ENCODE assay signal across 1 cellular context in genomic region chr6:116680880-116681672, GRCh38.
TF ChIP-seq lines count a peak whose summit lies in the region.

Gene KPNA5 (plus strand): TSS chr6:116681211. CDS start chr6:116681335, 124 bp downstream.

TF ChIP-seq in HepG2, 621 proteins besides CTCF, POLR2A, EP300 and RAD21 (continued from another document and continues in another):
- TF ChIP-seq, protein P1, sequence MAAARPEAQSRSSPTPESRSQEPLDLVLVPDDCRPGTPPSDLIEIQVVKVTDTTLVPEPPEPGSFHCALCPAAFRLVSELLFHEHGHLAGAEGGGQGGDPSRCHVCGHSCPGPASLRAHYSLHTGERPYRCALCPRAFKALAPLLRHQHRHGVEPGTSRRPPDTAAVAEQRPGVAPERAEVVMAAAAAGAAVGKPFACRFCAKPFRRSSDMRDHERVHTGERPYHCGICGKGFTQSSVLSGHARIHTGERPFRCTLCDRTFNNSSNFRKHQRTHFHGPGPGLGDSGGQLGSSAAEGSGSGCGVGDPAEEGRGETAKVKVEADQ (CRISPR knock-in tag; IDR thresholded peaks at IDR 0.05; ENCODE audit: borderline replicate concordance) = peak; percentile 94
- peak; percentile 58 for TF ChIP-seq ZNF609 (CRISPR knock-in tag; IDR thresholded peaks at IDR 0.05; ENCODE audit: borderline replicate concordance)
- peak; percentile 80; the same call in 1 of the 2 replicates for TF ChIP-seq ZNF558 (CRISPR knock-in tag; IDR thresholded peaks at IDR 0.05; ENCODE audit: borderline replicate concordance)
- TF ChIP-seq JDP2 (CRISPR knock-in tag; IDR thresholded peaks at IDR 0.05; ENCODE audit: borderline replicate concordance) = no peak
- peak; percentile 76; the same call in 1 of the 2 replicates for TF ChIP-seq ZNF136 (CRISPR knock-in tag; IDR thresholded peaks at IDR 0.05; ENCODE audit: low read depth)
- peak; percentile 93; the same call in 1 of the 2 replicates for TF ChIP-seq ZSCAN31 (CRISPR knock-in tag; IDR thresholded peaks at IDR 0.05; ENCODE audit: low read depth)
- no peak; the same call in 1 of the 2 replicates for TF ChIP-seq BORCS8-MEF2B (CRISPR knock-in tag; IDR thresholded peaks at IDR 0.05)
- TF ChIP-seq RNF2 (conservative IDR thresholded peaks at IDR 0.05; ENCODE audit: low read depth) = no peak; the same call in 1 of the 2 replicates
- no peak for TF ChIP-seq KDM6A (CRISPR knock-in tag; IDR thresholded peaks at IDR 0.05; ENCODE audit: low read depth)
- TF ChIP-seq ZBTB7A (CRISPR knock-in tag; IDR thresholded peaks at IDR 0.05) = peak; percentile 97
- TF ChIP-seq ZKSCAN1 (IDR thresholded peaks at IDR 0.05; ENCODE audit: low read length) = no peak
- TF ChIP-seq ZNF44 (CRISPR knock-in tag; IDR thresholded peaks at IDR 0.05) = peak; percentile 87
- TF ChIP-seq RFX5 (IDR thresholded peaks at IDR 0.05; ENCODE audit: low read depth, low read length) = 0 out of 2 replicates have a peak, but pooled peaks have one; percentile 25
- peak; percentile 69; the same call in 1 of the 2 replicates for TF ChIP-seq RXRA (CRISPR knock-in tag; IDR thresholded peaks at IDR 0.05)
- peak; percentile 19; the same call in 1 of the 2 replicates for TF ChIP-seq FOSL2 (CRISPR knock-in tag; IDR thresholded peaks at IDR 0.05)
- TF ChIP-seq RAD51 (IDR thresholded peaks at IDR 0.05; ENCODE audit: borderline replicate concordance) = no peak
- peak; percentile 59; the same call in 1 of the 2 replicates for TF ChIP-seq RXRB (CRISPR knock-in tag; IDR thresholded peaks at IDR 0.05; ENCODE audit: borderline replicate concordance)
- TF ChIP-seq EZH2 (conservative IDR thresholded peaks at IDR 0.05; ENCODE audit: low read depth, low read length) = no peak
- peak; percentile 89; the same call in 1 of the 2 replicates for TF ChIP-seq ZNF569 (CRISPR knock-in tag; IDR thresholded peaks at IDR 0.05; ENCODE audit: borderline replicate concordance)
- no peak for TF ChIP-seq BHLHE40 (IDR thresholded peaks at IDR 0.05; ENCODE audit: low read length)
- TF ChIP-seq HOXA9 (CRISPR knock-in tag; IDR thresholded peaks at IDR 0.05; ENCODE audit: borderline replicate concordance) = no peak
- TF ChIP-seq NR2F6 (IDR thresholded peaks at IDR 0.05) = 0 out of 2 replicates have a peak, but pooled peaks have one; percentile 7
- peak; percentile 49 for TF ChIP-seq NR2F6 (CRISPR knock-in tag; IDR thresholded peaks at IDR 0.05)
- TF ChIP-seq PHF8 (CRISPR knock-in tag; IDR thresholded peaks at IDR 0.05) = peak; percentile 94
- TF ChIP-seq ZNF33B (CRISPR knock-in tag; IDR thresholded peaks at IDR 0.05) = no peak
- TF ChIP-seq ZNF788 (CRISPR knock-in tag; IDR thresholded peaks at IDR 0.05; ENCODE audit: borderline replicate concordance) = peak; percentile 86; the same call in 1 of the 2 replicates
- TF ChIP-seq, protein P2, sequence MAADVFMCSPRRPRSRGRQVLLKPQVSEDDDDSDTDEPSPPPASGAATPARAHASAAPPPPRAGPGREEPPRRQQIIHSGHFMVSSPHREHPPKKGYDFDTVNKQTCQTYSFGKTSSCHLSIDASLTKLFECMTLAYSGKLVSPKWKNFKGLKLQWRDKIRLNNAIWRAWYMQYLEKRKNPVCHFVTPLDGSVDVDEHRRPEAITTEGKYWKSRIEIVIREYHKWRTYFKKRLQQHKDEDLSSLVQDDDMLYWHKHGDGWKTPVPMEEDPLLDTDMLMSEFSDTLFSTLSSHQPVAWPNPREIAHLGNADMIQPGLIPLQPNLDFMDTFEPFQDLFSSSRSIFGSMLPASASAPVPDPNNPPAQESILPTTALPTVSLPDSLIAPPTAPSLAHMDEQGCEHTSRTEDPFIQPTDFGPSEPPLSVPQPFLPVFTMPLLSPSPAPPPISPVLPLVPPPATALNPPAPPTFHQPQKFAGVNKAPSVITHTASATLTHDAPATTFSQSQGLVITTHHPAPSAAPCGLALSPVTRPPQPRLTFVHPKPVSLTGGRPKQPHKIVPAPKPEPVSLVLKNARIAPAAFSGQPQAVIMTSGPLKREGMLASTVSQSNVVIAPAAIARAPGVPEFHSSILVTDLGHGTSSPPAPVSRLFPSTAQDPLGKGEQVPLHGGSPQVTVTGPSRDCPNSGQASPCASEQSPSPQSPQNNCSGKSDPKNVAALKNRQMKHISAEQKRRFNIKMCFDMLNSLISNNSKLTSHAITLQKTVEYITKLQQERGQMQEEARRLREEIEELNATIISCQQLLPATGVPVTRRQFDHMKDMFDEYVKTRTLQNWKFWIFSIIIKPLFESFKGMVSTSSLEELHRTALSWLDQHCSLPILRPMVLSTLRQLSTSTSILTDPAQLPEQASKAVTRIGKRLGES (CRISPR knock-in tag; IDR thresholded peaks at IDR 0.05; ENCODE audit: borderline replicate concordance) = no peak
- no peak; the same call in 1 of the 2 replicates for TF ChIP-seq ELF1 (CRISPR knock-in tag; IDR thresholded peaks at IDR 0.05)
- peak; percentile 75; the same call in 1 of the 2 replicates for TF ChIP-seq REPIN1 (CRISPR knock-in tag; IDR thresholded peaks at IDR 0.05; ENCODE audit: borderline replicate concordance, low read depth)
- TF ChIP-seq ONECUT2 (CRISPR knock-in tag; IDR thresholded peaks at IDR 0.05) = no peak
- TF ChIP-seq YEATS2 (CRISPR knock-in tag; IDR thresholded peaks at IDR 0.05; ENCODE audit: borderline replicate concordance) = peak; percentile 90; the same call in 1 of the 2 replicates
- TF ChIP-seq RBAK (CRISPR knock-in tag; IDR thresholded peaks at IDR 0.05) = peak; percentile 11; the same call in 1 of the 2 replicates
- TF ChIP-seq, protein P3, sequence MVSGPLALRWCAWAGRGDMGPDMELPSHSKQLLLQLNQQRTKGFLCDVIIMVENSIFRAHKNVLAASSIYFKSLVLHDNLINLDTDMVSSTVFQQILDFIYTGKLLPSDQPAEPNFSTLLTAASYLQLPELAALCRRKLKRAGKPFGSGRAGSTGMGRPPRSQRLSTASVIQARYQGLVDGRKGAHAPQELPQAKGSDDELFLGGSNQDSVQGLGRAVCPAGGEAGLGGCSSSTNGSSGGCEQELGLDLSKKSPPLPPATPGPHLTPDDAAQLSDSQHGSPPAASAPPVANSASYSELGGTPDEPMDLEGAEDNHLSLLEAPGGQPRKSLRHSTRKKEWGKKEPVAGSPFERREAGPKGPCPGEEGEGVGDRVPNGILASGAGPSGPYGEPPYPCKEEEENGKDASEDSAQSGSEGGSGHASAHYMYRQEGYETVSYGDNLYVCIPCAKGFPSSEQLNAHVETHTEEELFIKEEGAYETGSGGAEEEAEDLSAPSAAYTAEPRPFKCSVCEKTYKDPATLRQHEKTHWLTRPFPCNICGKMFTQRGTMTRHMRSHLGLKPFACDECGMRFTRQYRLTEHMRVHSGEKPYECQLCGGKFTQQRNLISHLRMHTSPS (CRISPR knock-in tag; IDR thresholded peaks at IDR 0.05; ENCODE audit: low read depth) = no peak
- TF ChIP-seq ZNF660 (CRISPR knock-in tag; IDR thresholded peaks at IDR 0.05; ENCODE audit: borderline replicate concordance, low read depth) = no peak
- TF ChIP-seq HOXA3 (CRISPR knock-in tag; IDR thresholded peaks at IDR 0.05) = peak; percentile 99
- TF ChIP-seq ZNF441 (CRISPR knock-in tag; IDR thresholded peaks at IDR 0.05; ENCODE audit: borderline replicate concordance) = peak; percentile 45; the same call in 1 of the 2 replicates
- TF ChIP-seq SP1 (IDR thresholded peaks at IDR 0.05) = no peak
- peak; percentile 74; the same call in 1 of the 2 replicates for TF ChIP-seq SP1 (CRISPR knock-in tag; IDR thresholded peaks at IDR 0.05)
- TF ChIP-seq ZNF749 (CRISPR knock-in tag; IDR thresholded peaks at IDR 0.05; ENCODE audit: borderline replicate concordance) = no peak; the same call in 1 of the 2 replicates
- TF ChIP-seq ATF7 (IDR thresholded peaks at IDR 0.05) = no peak
- peak; percentile 77; the same call in 1 of the 2 replicates for TF ChIP-seq ATF7 (CRISPR knock-in tag; IDR thresholded peaks at IDR 0.05)
- TF ChIP-seq MAFG (CRISPR knock-in tag; IDR thresholded peaks at IDR 0.05) = no peak
- TF ChIP-seq, protein P4, sequence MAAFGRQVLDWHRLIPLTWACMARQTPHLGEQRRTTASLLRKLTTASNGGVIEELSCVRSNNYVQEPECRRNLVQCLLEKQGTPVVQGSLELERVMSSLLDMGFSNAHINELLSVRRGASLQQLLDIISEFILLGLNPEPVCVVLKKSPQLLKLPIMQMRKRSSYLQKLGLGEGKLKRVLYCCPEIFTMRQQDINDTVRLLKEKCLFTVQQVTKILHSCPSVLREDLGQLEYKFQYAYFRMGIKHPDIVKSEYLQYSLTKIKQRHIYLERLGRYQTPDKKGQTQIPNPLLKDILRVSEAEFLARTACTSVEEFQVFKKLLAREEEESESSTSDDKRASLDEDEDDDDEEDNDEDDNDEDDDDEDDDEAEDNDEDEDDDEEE (CRISPR knock-in tag; IDR thresholded peaks at IDR 0.05) = peak; percentile 93
- TF ChIP-seq TFE3 (CRISPR knock-in tag; IDR thresholded peaks at IDR 0.05) = peak; percentile 50
- TF ChIP-seq ZC3H13 (CRISPR knock-in tag; IDR thresholded peaks at IDR 0.05) = no peak
- TF ChIP-seq, protein P5, sequence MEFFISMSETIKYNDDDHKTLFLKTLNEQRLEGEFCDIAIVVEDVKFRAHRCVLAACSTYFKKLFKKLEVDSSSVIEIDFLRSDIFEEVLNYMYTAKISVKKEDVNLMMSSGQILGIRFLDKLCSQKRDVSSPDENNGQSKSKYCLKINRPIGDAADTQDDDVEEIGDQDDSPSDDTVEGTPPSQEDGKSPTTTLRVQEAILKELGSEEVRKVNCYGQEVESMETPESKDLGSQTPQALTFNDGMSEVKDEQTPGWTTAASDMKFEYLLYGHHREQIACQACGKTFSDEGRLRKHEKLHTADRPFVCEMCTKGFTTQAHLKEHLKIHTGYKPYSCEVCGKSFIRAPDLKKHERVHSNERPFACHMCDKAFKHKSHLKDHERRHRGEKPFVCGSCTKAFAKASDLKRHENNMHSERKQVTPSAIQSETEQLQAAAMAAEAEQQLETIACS (CRISPR knock-in tag; IDR thresholded peaks at IDR 0.05) = peak; percentile 67
- TF ChIP-seq, protein P6, sequence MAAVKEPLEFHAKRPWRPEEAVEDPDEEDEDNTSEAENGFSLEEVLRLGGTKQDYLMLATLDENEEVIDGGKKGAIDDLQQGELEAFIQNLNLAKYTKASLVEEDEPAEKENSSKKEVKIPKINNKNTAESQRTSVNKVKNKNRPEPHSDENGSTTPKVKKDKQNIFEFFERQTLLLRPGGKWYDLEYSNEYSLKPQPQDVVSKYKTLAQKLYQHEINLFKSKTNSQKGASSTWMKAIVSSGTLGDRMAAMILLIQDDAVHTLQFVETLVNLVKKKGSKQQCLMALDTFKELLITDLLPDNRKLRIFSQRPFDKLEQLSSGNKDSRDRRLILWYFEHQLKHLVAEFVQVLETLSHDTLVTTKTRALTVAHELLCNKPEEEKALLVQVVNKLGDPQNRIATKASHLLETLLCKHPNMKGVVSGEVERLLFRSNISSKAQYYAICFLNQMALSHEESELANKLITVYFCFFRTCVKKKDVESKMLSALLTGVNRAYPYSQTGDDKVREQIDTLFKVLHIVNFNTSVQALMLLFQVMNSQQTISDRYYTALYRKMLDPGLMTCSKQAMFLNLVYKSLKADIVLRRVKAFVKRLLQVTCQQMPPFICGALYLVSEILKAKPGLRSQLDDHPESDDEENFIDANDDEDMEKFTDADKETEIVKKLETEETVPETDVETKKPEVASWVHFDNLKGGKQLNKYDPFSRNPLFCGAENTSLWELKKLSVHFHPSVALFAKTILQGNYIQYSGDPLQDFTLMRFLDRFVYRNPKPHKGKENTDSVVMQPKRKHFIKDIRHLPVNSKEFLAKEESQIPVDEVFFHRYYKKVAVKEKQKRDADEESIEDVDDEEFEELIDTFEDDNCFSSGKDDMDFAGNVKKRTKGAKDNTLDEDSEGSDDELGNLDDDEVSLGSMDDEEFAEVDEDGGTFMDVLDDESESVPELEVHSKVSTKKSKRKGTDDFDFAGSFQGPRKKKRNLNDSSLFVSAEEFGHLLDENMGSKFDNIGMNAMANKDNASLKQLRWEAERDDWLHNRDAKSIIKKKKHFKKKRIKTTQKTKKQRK (IDR thresholded peaks at IDR 0.05; ENCODE audit: low read length) = no peak
- peak; percentile 62; the same call in 1 of the 2 replicates for TF ChIP-seq SP4 (CRISPR knock-in tag; IDR thresholded peaks at IDR 0.05)
